Comparison of ENCODE assay signal across 1 cellular context in genomic region chr2:222933458-222933857, GRCh38.
TF ChIP-seq lines count a peak whose summit lies in the region.

No MANE protein-coding gene starts in this region.

TF ChIP-seq in SK-N-SH, 30 proteins besides CTCF, POLR2A, EP300 and RAD21 (continued from another document):
- TF ChIP-seq RFX5 (IDR thresholded peaks at IDR 0.05; ENCODE audit: low read length) (no peak), MAX (IDR thresholded peaks at IDR 0.05; ENCODE audit: low read depth) (no peak), FOXJ3 (CRISPR knock-in tag; IDR thresholded peaks at IDR 0.05) (no peak), USF2 (IDR thresholded peaks at IDR 0.05; ENCODE audit: borderline replicate concordance, low read depth, low read length) (no peak), SMC3 (IDR thresholded peaks at IDR 0.05; ENCODE audit: low read depth, low read length) (no peak), GABPA (IDR thresholded peaks at IDR 0.05; ENCODE audit: low read depth) (no peak), JUND (IDR thresholded peaks at IDR 0.05) (no peak), RXRA (IDR thresholded peaks at IDR 0.05; ENCODE audit: borderline replicate concordance, low read depth) (no peak), ZBTB33 (IDR thresholded peaks at IDR 0.05; ENCODE audit: borderline replicate concordance, low read depth) (no peak), EZH2phosphoT487 (IDR thresholded peaks at IDR 0.05; ENCODE audit: borderline replicate concordance, low read depth) (no peak), TAF1 (IDR thresholded peaks at IDR 0.05; ENCODE audit: borderline replicate concordance, low read depth, low read length) (no peak), NFIC (IDR thresholded peaks at IDR 0.05; ENCODE audit: borderline replicate concordance) (no peak), MEF2A (IDR thresholded peaks at IDR 0.05; ENCODE audit: borderline replicate concordance, low read depth) (no peak)
